In genomic region chr16:10895053-10895946, GRCh38 we compare ENCODE assay signal across 1 cellular context.
TF ChIP-seq lines count a peak whose summit lies in the region.

No MANE protein-coding gene starts in this region.

TF ChIP-seq in HepG2, 621 proteins besides CTCF, POLR2A, EP300 and RAD21 (continued from another document and continues in another):
- TF ChIP-seq AKNA (CRISPR knock-in tag; IDR thresholded peaks at IDR 0.05; ENCODE audit: borderline replicate concordance) (0 out of 2 replicates have a peak, but pooled peaks have one; percentile 79), ZNF260 (CRISPR knock-in tag; IDR thresholded peaks at IDR 0.05; ENCODE audit: borderline replicate concordance, low read depth) (no peak), ZNF367 (CRISPR knock-in tag; IDR thresholded peaks at IDR 0.05; ENCODE audit: borderline replicate concordance) (peak; percentile 89; the same call in 1 of the 2 replicates), NFKBIZ (CRISPR knock-in tag; IDR thresholded peaks at IDR 0.05) (peak; percentile 96), ZNF510 (CRISPR knock-in tag; IDR thresholded peaks at IDR 0.05; ENCODE audit: low read depth) (0 out of 2 replicates have a peak, but pooled peaks have one; percentile 77), SNAI1 (CRISPR knock-in tag; IDR thresholded peaks at IDR 0.05; ENCODE audit: borderline replicate concordance) (peak; percentile 73; the same call in 1 of the 2 replicates), SCMH1 (CRISPR knock-in tag; IDR thresholded peaks at IDR 0.05; ENCODE audit: borderline replicate concordance) (no peak), HNF1A (IDR thresholded peaks at IDR 0.05; ENCODE audit: low read depth) (no peak), HNF1A (CRISPR knock-in tag; IDR thresholded peaks at IDR 0.05; ENCODE audit: borderline replicate concordance) (peak; percentile 38; the same call in 1 of the 2 replicates), TRIM24 (CRISPR knock-in tag; IDR thresholded peaks at IDR 0.05) (0 out of 2 replicates have a peak, but pooled peaks have one; percentile 4), THYN1 (CRISPR knock-in tag; IDR thresholded peaks at IDR 0.05; ENCODE audit: borderline replicate concordance, low read depth) (no peak), GATAD2A (CRISPR knock-in tag; IDR thresholded peaks at IDR 0.05) (peak; percentile 50), SMYD3 (CRISPR knock-in tag; IDR thresholded peaks at IDR 0.05) (peak; percentile 10; the same call in 1 of the 2 replicates), ZNF18 (CRISPR knock-in tag; IDR thresholded peaks at IDR 0.05; ENCODE audit: insufficient replicate concordance) (peak; percentile 84), ELF1 (CRISPR knock-in tag; IDR thresholded peaks at IDR 0.05) (0 out of 2 replicates have a peak, but pooled peaks have one; percentile 24), RFX3 (CRISPR knock-in tag; IDR thresholded peaks at IDR 0.05) (0 out of 2 replicates have a peak, but pooled peaks have one; percentile 25), ZMAT3 (CRISPR knock-in tag; conservative IDR thresholded peaks at IDR 0.05) (peak; percentile 97), ATF3 (CRISPR knock-in tag; IDR thresholded peaks at IDR 0.05) (peak; percentile 74), GATAD1 (CRISPR knock-in tag; IDR thresholded peaks at IDR 0.05) (peak; percentile 74; the same call in 1 of the 2 replicates), ZNF788 (CRISPR knock-in tag; IDR thresholded peaks at IDR 0.05; ENCODE audit: borderline replicate concordance) (peak; percentile 79), ZNF879 (CRISPR knock-in tag; IDR thresholded peaks at IDR 0.05) (no peak), GPBP1L1 (CRISPR knock-in tag; IDR thresholded peaks at IDR 0.05) (no peak), REST (IDR thresholded peaks at IDR 0.05; ENCODE audit: borderline replicate concordance in 1 of 2, low read depth in 1 of 2, low read length in 2 of 2) (peak; percentile 97 to 99), MXD1 (CRISPR knock-in tag; IDR thresholded peaks at IDR 0.05) (peak; percentile 63; the same call in 1 of the 2 replicates), NRL (CRISPR knock-in tag; IDR thresholded peaks at IDR 0.05; ENCODE audit: borderline replicate concordance) (peak; percentile 83; the same call in 1 of the 2 replicates), ZMYM3 (CRISPR knock-in tag; IDR thresholded peaks at IDR 0.05) (no peak), ZNF7 (CRISPR knock-in tag; IDR thresholded peaks at IDR 0.05) (peak; percentile 66; the same call in 1 of the 2 replicates), ARNT (IDR thresholded peaks at IDR 0.05) (no peak), HOMEZ (CRISPR knock-in tag; IDR thresholded peaks at IDR 0.05; ENCODE audit: low read depth) (peak; percentile 68; the same call in 1 of the 2 replicates), ZFP91 (CRISPR knock-in tag; IDR thresholded peaks at IDR 0.05; ENCODE audit: borderline replicate concordance) (peak; percentile 44; the same call in 1 of the 2 replicates), JUNB (CRISPR knock-in tag; IDR thresholded peaks at IDR 0.05; ENCODE audit: borderline replicate concordance) (peak; percentile 87), TCF7 (IDR thresholded peaks at IDR 0.05; ENCODE audit: low read depth) (no peak), ZNF446 (CRISPR knock-in tag; IDR thresholded peaks at IDR 0.05) (peak; percentile 94; the same call in 1 of the 2 replicates), ZFP36 (IDR thresholded peaks at IDR 0.05; ENCODE audit: borderline replicate concordance, low read depth, low read length, partially characterized antibody) (no peak), RORA (CRISPR knock-in tag; IDR thresholded peaks at IDR 0.05) (no peak), ZBTB37 (CRISPR knock-in tag; IDR thresholded peaks at IDR 0.05) (no peak)
